In genomic region chr4:181946902-181947301, GRCh38 we compare ENCODE assay signal across 26 cellular contexts.
"Had no signal": no experiment of that assay in that cellular context is flagged by ENCODE, and none has a peak within 500 bp of the region (broad histone marks: within the 10 kb centered on the region; RNA-seq: fewer than 3 reads in every experiment).

No MANE protein-coding gene starts in this region.

- DNase-seq: activated CD4-positive, alpha-beta T cell treated with anti-CD3 and anti-CD28 coated beads for 4 hours; activated CD4-positive, alpha-beta T cell treated with anti-CD3 and anti-CD28 coated beads, Interleukin-2, amount 50 U/mL, for 4 hours; activated effector memory CD4-positive, alpha-beta T cell treated with Interleukin-2 at 50 U/mL for 16 hours; activated naive CD4-positive, alpha-beta T cell treated with anti-CD3 and anti-CD28 coated beads for 36 hours; activated naive CD8-positive, alpha-beta T cell treated with anti-CD3 and anti-CD28 coated beads for 36 hours; activated T-cell treated with anti-CD3 and anti-CD28 coated beads for 4 hours; activated T-cell treated with anti-CD3 and anti-CD28 coated beads, Interleukin-2, amount 50 U/mL, for 72 hours; adrenal gland; caudate nucleus; cortex of kidney; effector memory CD8-positive, alpha-beta T cell; erythroblast; islet precursor cell; left ventricle myocardium superior; right lobe of liver; stimulated activated CD4-positive, alpha-beta T cell treated with anti-CD3 and anti-CD28 coated beads, Interleukin-12 subunit alpha, Interleukin-12 subunit beta, amount 100 ng/mL, for 4 hours; stimulated activated CD4-positive, alpha-beta T cell treated with anti-CD3 and anti-CD28 coated beads, Interleukin-4, amount 100 ng/mL, for 1 hour; stimulated activated naive CD8-positive, alpha-beta T cell treated with anti-CD3 and anti-CD28 coated beads, Interleukin-15, Interleukin-2, amounts not matched to agents 100 U/mL and 50 U/mL, for 24 hours; T-helper 9 cell; testis; transverse colon had no signal

- H3K36me3 ChIP-seq: adrenal gland, gastroesophageal sphincter, neutrophil, right lobe of liver, transverse colon had no signal

- H3K4me3 ChIP-seq: adrenal gland, gastroesophageal sphincter, hepatocyte, right lobe of liver, testis, transverse colon had no signal

- H3K4me1 ChIP-seq: gastroesophageal sphincter, right lobe of liver, testis, transverse colon had no signal

- H3K9me3 Mint-ChIP-seq: activated naive CD4-positive, alpha-beta T cell treated with anti-CD3 and anti-CD28 coated beads for 36 hours; nephron had no signal

- H3K9me3 ChIP-seq: adrenal gland, gastroesophageal sphincter, neutrophil, right lobe of liver, testis, transverse colon had no signal

- H3K4me1 Mint-ChIP-seq: activated naive CD8-positive, alpha-beta T cell treated with anti-CD3 and anti-CD28 coated beads for 36 hours had no signal

- H3K4me3 Mint-ChIP-seq: activated naive CD4-positive, alpha-beta T cell treated with anti-CD3 and anti-CD28 coated beads for 36 hours; activated naive CD8-positive, alpha-beta T cell treated with anti-CD3 and anti-CD28 coated beads for 36 hours; activated T-cell treated with anti-CD3 and anti-CD28 coated beads, Interleukin-2, amount 50 U/mL, for 72 hours; effector memory CD8-positive, alpha-beta T cell; nephron had no signal

- H3K27ac ChIP-seq: adrenal gland, gastroesophageal sphincter, hepatocyte, neutrophil, right lobe of liver, testis, transverse colon, VCaP had no signal

- H3K27me3 Mint-ChIP-seq: activated naive CD8-positive, alpha-beta T cell treated with anti-CD3 and anti-CD28 coated beads for 36 hours; effector memory CD8-positive, alpha-beta T cell had no signal

- H3K27me3 ChIP-seq: adrenal gland, gastroesophageal sphincter, hepatocyte, neutrophil, right lobe of liver, testis, transverse colon had no signal

- ATAC-seq: activated T-cell treated with anti-CD3 and anti-CD28 coated beads, Interleukin-2, amount 50 U/mL, for 72 hours; effector memory CD8-positive, alpha-beta T cell; gastroesophageal sphincter; left ventricle myocardium superior; right lobe of liver; stimulated activated naive CD8-positive, alpha-beta T cell treated with anti-CD3 and anti-CD28 coated beads, Interleukin-15, Interleukin-2, amounts not matched to agents 100 U/mL and 50 U/mL, for 24 hours had no signal

- H3K36me3 Mint-ChIP-seq: activated naive CD8-positive, alpha-beta T cell treated with anti-CD3 and anti-CD28 coated beads for 36 hours had no signal

- H3K27ac Mint-ChIP-seq: activated naive CD4-positive, alpha-beta T cell treated with anti-CD3 and anti-CD28 coated beads for 36 hours; activated naive CD8-positive, alpha-beta T cell treated with anti-CD3 and anti-CD28 coated beads for 36 hours; activated T-cell treated with anti-CD3 and anti-CD28 coated beads, Interleukin-2, amount 50 U/mL, for 72 hours; effector memory CD8-positive, alpha-beta T cell; nephron had no signal
